ENCODE assay signal across 10 cellular contexts in the genomic region with DNA sequence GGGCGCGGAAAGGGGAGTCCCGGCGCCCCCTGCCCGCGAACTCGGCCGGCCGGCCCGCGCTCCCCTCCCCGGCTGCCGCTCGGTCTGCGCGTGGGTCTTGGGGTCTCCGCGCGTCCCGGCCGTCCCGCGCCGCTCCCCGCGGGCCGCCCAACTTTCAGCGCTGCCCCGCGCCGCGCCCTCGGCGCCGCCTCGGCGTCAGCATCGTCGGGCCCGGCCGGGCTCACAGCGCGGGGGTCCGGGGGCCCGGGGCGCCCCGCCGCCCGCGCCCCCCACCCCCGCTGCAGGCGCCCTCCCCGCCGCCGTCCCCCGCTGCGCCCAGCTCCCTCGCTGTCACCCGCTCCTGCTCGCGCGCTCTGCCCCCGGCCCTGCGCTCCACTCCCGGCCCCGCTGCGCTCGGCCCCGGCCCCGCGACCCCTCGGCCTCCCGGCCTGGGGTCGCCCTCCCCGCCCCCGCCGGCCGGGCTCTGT. TPM values are rescaled to one million over a fixed set of nuclear protein-coding genes. Genes with fewer than 3 reads are reported as not detected.
DNase-seq lines count a peak whose midpoint lies in the region; ATAC-seq and FAIRE-seq lines count a peak whose summit lies in the region.
"Had no signal": no experiment of that assay in that cellular context is flagged by ENCODE, and none has a peak within 500 bp of the region (broad histone marks: within the 10 kb centered on the region; RNA-seq: fewer than 3 reads in every experiment).

A gene (minus strand): TSS at position 137 of the 467 bp plus-strand sequence. CDS start 27,067 bp downstream, outside the sequence.

- no peak within 1 kb of the TSS for H3K27ac Mint-ChIP-seq in activated T-cell treated with anti-CD3 and anti-CD28 coated beads, Interleukin-2, amount 50 U/mL, for 72 hours

- peak within 1 kb of the TSS; percentile 83 for H3K4me2 ChIP-seq in mesenchymal stem cell (ENCODE audit: low read length, poor library complexity, severe bottlenecking)

- no peaks in the 10 kb centered on the region for H3K79me1 ChIP-seq in mesenchymal stem cell (replicated peaks; ENCODE audit: low read length, poor library complexity, severe bottlenecking)

- no peak within 1 kb of the TSS for H3K9ac ChIP-seq in mesenchymal stem cell (ENCODE audit: low read length)

- H3K4me1 Mint-ChIP-seq in activated T-cell treated with anti-CD3 and anti-CD28 coated beads, Interleukin-2, amount 50 U/mL, for 72 hours (ENCODE audit: low read depth), result peaks cover 6% of the 10 kb centered on the region

- no peak within 1 kb of the TSS for H2BK12ac ChIP-seq in mesenchymal stem cell (ENCODE audit: low read length in 2 of 2)

- H2BK120ac ChIP-seq in mesenchymal stem cell (ENCODE audit: low read depth, low read length), result peak within 1 kb of the TSS; percentile 11

- H3K9me3 Mint-ChIP-seq in activated T-cell treated with anti-CD3 and anti-CD28 coated beads, Interleukin-2, amount 50 U/mL, for 72 hours, result no peaks in the 10 kb centered on the region

- peak within 1 kb of the TSS; percentile 44 for H2BK15ac ChIP-seq in mesenchymal stem cell (ENCODE audit: low read depth, poor library complexity, severe bottlenecking)

- H2AK5ac ChIP-seq in mesenchymal stem cell (ENCODE audit: low read length, severe bottlenecking), result no peak within 1 kb of the TSS

- WGBS in mesenchymal stem cell, result 3% methylated on average over 20 of the region's 78 CpGs
- WGBS in urinary bladder, result 1% methylated on average over 73 of the region's 78 CpGs

- H3K27ac ChIP-seq in cingulate gyrus (ENCODE audit: low read depth, low read length), result peak within 1 kb of the TSS; percentile 75
- no peak within 1 kb of the TSS for H3K27ac ChIP-seq in mesenchymal stem cell (ENCODE audit: low read length, poor library complexity, severe bottlenecking)
- H3K27ac ChIP-seq in urinary bladder (ENCODE audit: low read depth), result no peak within 1 kb of the TSS
- no peak within 1 kb of the TSS for H3K27ac ChIP-seq in substantia nigra (ENCODE audit: low read depth, low read length, poor library complexity, severe bottlenecking)
- H3K27ac ChIP-seq: C4-2B had no signal

- H3K4me1 ChIP-seq in mesenchymal stem cell (ENCODE audit: control insufficient read depth, insufficient read depth, low read depth, low read length) (peaks cover 22% of the 10 kb centered on the region), urinary bladder (ENCODE audit: insufficient read depth) (no peaks in the 10 kb centered on the region)

- H2AFZ ChIP-seq in mesenchymal stem cell (ENCODE audit: low read depth, low read length), result peak within 1 kb of the TSS; percentile 32

- H4K8ac ChIP-seq in mesenchymal stem cell (ENCODE audit: low read length), result no peak within 1 kb of the TSS

- no peak within 1 kb of the TSS for H2BK5ac ChIP-seq in mesenchymal stem cell (ENCODE audit: low read depth, low read length, poor library complexity, severe bottlenecking)

- DNase-seq in activated T-cell treated with anti-CD3 and anti-CD28 coated beads, Interleukin-2, amount 50 U/mL, for 72 hours, result no peak
- no peak for DNase-seq in activated T-cell treated with anti-CD3 and anti-CD28 coated beads, Interleukin-2, amount 50 U/mL, for 48 hours
- DNase-seq in mesenchymal stem cell (no peak), urothelium cell line (ENCODE audit: low spot score) (no peak), substantia nigra (lab: John Stamatoyannopoulos, UW) (no peak)
- DNase-seq: NCI-H2081 treated with DMSO at 0.1 percent for 48 hours had no signal

- no peaks in the 10 kb centered on the region for H3K9me3 ChIP-seq in mesenchymal stem cell (ENCODE audit: control insufficient read depth, low read length)

- peak within 1 kb of the TSS in 1 of 2 experiments; percentile 34 for H3K23ac ChIP-seq in mesenchymal stem cell (ENCODE audit: low read length in 2 of 2)

- no peak within 1 kb of the TSS for H4K91ac ChIP-seq in mesenchymal stem cell (ENCODE audit: low read length)

- H3K4me3 Mint-ChIP-seq in activated T-cell treated with anti-CD3 and anti-CD28 coated beads, Interleukin-2, amount 50 U/mL, for 72 hours, result peak within 1 kb of the TSS; percentile 26 to 81

- H3K4me3 ChIP-seq in mesenchymal stem cell (ENCODE audit: insufficient read depth in 1 of 2, low read depth in 1 of 2, low read length in 2 of 2), result peak within 1 kb of the TSS in 1 of 2 experiments; percentile 48
- H3K4me3 ChIP-seq in urinary bladder (ENCODE audit: low read depth, low read length), result peak within 1 kb of the TSS; percentile 47

- H3K27me3 ChIP-seq in mesenchymal stem cell (ENCODE audit: control insufficient read depth in 1 of 2, insufficient read depth in 1 of 2, low read length in 2 of 2), result peaks cover 76 to 86% of the 10 kb centered on the region in 2 experiments

- H3K18ac ChIP-seq in mesenchymal stem cell (ENCODE audit: low read depth in 1 of 2, low read length in 2 of 2), result peak within 1 kb of the TSS in 1 of 2 experiments; percentile 75

- no peak within 1 kb of the TSS for H3K14ac ChIP-seq in mesenchymal stem cell (ENCODE audit: low read length in 2 of 2)

- no peaks in the 10 kb centered on the region for H3K36me3 Mint-ChIP-seq in activated T-cell treated with anti-CD3 and anti-CD28 coated beads, Interleukin-2, amount 50 U/mL, for 72 hours (ENCODE audit: insufficient read depth in 2 of 2)

- no peak for FAIRE-seq in urothelium cell line (lab: Jason Lieb, UNC)

- H3K4ac ChIP-seq in mesenchymal stem cell (ENCODE audit: low read depth in 1 of 2, low read length in 2 of 2), result no peak within 1 kb of the TSS

- peaks cover 82% of the 10 kb centered on the region for H3K27me3 Mint-ChIP-seq in activated T-cell treated with anti-CD3 and anti-CD28 coated beads, Interleukin-2, amount 50 U/mL, for 72 hours (ENCODE audit: low read depth)

- peak; percentile 29 to 45 for ATAC-seq in activated T-cell treated with anti-CD3 and anti-CD28 coated beads, Interleukin-2, amount 50 U/mL, for 72 hours (replicated peaks in 1 of 2)
- no peak for ATAC-seq in HG03432 (IDR thresholded peaks at IDR 0.05; ENCODE audit: unreplicated experiment)

- H3K36me3 ChIP-seq in mesenchymal stem cell (ENCODE audit: control insufficient read depth in 1 of 2, insufficient read depth in 2 of 2, low read depth in 1 of 2, low read length in 2 of 2) (peaks cover 0 to 3% of the 10 kb centered on the region in 2 experiments), urinary bladder (ENCODE audit: insufficient read depth) (no peaks in the 10 kb centered on the region)

RNA-seq across cellular contexts. Expression of the gene that starts here (rescaled TPM):
- not detected for total RNA-seq in activated T-cell treated with anti-CD3 and anti-CD28 coated beads, Interleukin-2, amount 50 U/mL, for 72 hours
- polyA plus RNA-seq in mesenchymal stem cell (2013, experiment 1 of 2), result 0.08 TPM
- 0.05 TPM for polyA plus RNA-seq in mesenchymal stem cell (2013, experiment 2 of 2)
- total RNA-seq in urinary bladder, result not detected
- not detected for polyA plus RNA-seq in urinary bladder

Comparison
In these comparisons a context has a peak if more than half of its experiments do, and no peak if none do; other contexts are left out.
1. Peak in ATAC-seq in activated T-cell treated with anti-CD3 and anti-CD28 coated beads, Interleukin-2, amount 50 U/mL, for 72 hours; RNA of the gene not detected or under 1 TPM.